ENCODE assay signal across 23 cellular contexts in the genomic region with DNA sequence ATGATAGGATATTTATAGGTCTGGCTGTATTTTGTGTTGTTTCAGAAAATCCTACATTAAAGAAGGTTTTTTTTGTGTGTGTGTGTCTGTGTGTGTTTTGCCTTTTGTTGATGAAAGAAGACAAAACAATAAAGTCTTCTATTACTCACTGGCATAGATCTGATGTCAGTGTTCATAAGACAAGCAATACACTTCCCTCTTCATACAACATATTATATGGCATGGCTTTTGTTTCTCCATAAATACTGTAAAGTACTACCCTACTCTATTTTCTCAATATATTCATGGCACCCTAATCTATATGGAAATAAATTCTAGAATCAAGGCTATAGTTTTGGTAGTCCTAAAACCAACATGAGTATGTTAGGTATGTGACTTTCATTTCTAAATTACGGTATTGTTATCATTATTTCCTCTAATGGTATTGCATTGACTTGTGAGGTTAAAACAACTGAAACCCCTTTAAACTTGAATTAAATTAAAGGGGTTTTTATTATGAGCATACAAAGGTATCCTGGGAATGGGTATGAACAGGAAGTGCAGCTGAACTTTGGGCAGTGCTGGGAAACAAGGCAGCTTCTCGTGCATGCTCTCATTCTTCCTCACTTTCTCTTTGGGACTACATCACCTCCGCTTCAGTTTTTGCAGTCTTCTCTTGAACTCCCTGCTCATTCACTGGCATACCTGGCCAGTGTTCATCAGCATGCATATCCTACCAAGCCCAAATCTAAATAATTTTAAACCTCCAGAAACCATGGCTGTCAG.
DNase-seq lines count a peak whose midpoint lies in the region; ATAC-seq and TF ChIP-seq lines count a peak whose summit lies in the region.
"Had no signal": no experiment of that assay in that cellular context is flagged by ENCODE, and none has a peak within 500 bp of the region (broad histone marks: within the 10 kb centered on the region; RNA-seq: fewer than 3 reads in every experiment).

No MANE protein-coding gene starts in this region.

- H3K4me3 Mint-ChIP-seq in Calu3 (ENCODE audit: low read depth, unreplicated experiment): peak overlapping the region; percentile 7
- no peak overlapping the region for H3K4me3 Mint-ChIP-seq in activated naive CD4-positive, alpha-beta T cell treated with anti-CD3 and anti-CD28 coated beads, Interleukin-2, amount 10 ng/mL, durations not matched to agents 7 days and 5 days
- H3K4me3 Mint-ChIP-seq: activated CD8-positive, alpha-beta T cell treated with anti-CD3 and anti-CD28 coated beads for 36 hours; activated naive CD8-positive, alpha-beta T cell treated with anti-CD3 and anti-CD28 coated beads, Interleukin-2, amount 50 U/mL, for 24 hours; activated T-helper 1 cell treated with anti-CD3 and anti-CD28 coated beads, Interleukin-12 subunit alpha, Interleukin-12 subunit beta, Interleukin-2, Interleukin-4 antibody, amounts not matched to agents 30 ng/mL and 10 ng/mL and 1 ng/mL, durations not matched to agents 14 hours and 24 hours and 36 hours; CD4-positive, CD25-positive, alpha-beta regulatory T cell; effector memory CD8-positive, alpha-beta T cell; HFFc6; T-helper 1 cell treated with Interleukin-12 subunit alpha and Interleukin-12 subunit beta and Interleukin-4 antibody, amounts not matched to agents 30 μg/mL and 1 μg/mL, for 36 hours had no signal

- CTCF ChIA-PET in Calu3 (lab: Charles Lee): no interaction called here
- CTCF ChIA-PET in activated naive CD4-positive, alpha-beta T cell treated with anti-CD3 and anti-CD28 coated beads, Interleukin-2, amount 10 ng/mL, durations not matched to agents 7 days and 5 days (lab: Charles Lee): no interaction called here

- H3K4me3 ChIP-seq in choroid plexus epithelial cell (ENCODE audit: low read depth, low read length) (no peak overlapping the region), left lung (no peak overlapping the region)
- H3K4me3 ChIP-seq: ovary had no signal

- no TSS peak for BruUV-seq in Calu3 (replicated peaks; lab: Mats Ljungman, UMichigan)

- H3K27ac ChIP-seq in left lung: peak overlapping the region; percentile 15 to 28
- H3K27ac ChIP-seq: ovary had no signal

- no peaks in the 10 kb centered on the region for H3K27me3 ChIP-seq in left lung
- H3K27me3 ChIP-seq: ovary had no signal

- H3K9me3 ChIP-seq in left lung: no peaks in the 10 kb centered on the region
- H3K9me3 ChIP-seq: ovary had no signal

- ATAC-seq in left lung: no peak
- no peak for ATAC-seq in HG03354 (IDR thresholded peaks at IDR 0.05; ENCODE audit: poor library complexity, severe bottlenecking, unreplicated experiment)
- ATAC-seq: activated CD8-positive, alpha-beta T cell treated with anti-CD3 and anti-CD28 coated beads for 36 hours; activated naive CD8-positive, alpha-beta T cell treated with anti-CD3 and anti-CD28 coated beads, Interleukin-2, amount 50 U/mL, for 24 hours; effector memory CD8-positive, alpha-beta T cell had no signal

- H3K4me1 ChIP-seq in left lung: peaks cover 4 to 15% of the 10 kb centered on the region in 2 donors

- H3K36me3 ChIP-seq in left lung: no peaks in the 10 kb centered on the region
- H3K36me3 ChIP-seq: ovary had no signal

- no peaks in the 10 kb centered on the region for H3K27me3 Mint-ChIP-seq in Calu3 (ENCODE audit: unreplicated experiment)
- peaks cover 4% of the 10 kb centered on the region for H3K27me3 Mint-ChIP-seq in activated naive CD4-positive, alpha-beta T cell treated with anti-CD3 and anti-CD28 coated beads, Interleukin-2, amount 10 ng/mL, durations not matched to agents 7 days and 5 days
- H3K27me3 Mint-ChIP-seq: activated CD8-positive, alpha-beta T cell treated with anti-CD3 and anti-CD28 coated beads for 36 hours; activated naive CD8-positive, alpha-beta T cell treated with anti-CD3 and anti-CD28 coated beads, Interleukin-2, amount 50 U/mL, for 24 hours; CD4-positive, CD25-positive, alpha-beta regulatory T cell; effector memory CD8-positive, alpha-beta T cell had no signal

- TF ChIP-seq CTCF in Calu3 (IDR thresholded peaks at IDR 0.05; ENCODE audit: unreplicated experiment): no peak
- no peak for TF ChIP-seq CTCF in choroid plexus epithelial cell (conservative IDR thresholded peaks at IDR 0.05; ENCODE audit: low read depth, low read length)
- TF ChIP-seq CTCF in left lung (IDR thresholded peaks at IDR 0.05): no peak

- intact Hi-C loops in Calu3 (cut with micrococcal nuclease; ENCODE audit: unreplicated experiment) (no loop called here), left lung (cut with DNase I) (no loop called here)

- peak overlapping the region; percentile 7 for H3K27ac Mint-ChIP-seq in Calu3 (ENCODE audit: unreplicated experiment)
- H3K27ac Mint-ChIP-seq in activated naive CD4-positive, alpha-beta T cell treated with anti-CD3 and anti-CD28 coated beads, Interleukin-2, amount 10 ng/mL, durations not matched to agents 7 days and 5 days: no peak overlapping the region
- H3K27ac Mint-ChIP-seq: activated CD8-positive, alpha-beta T cell treated with anti-CD3 and anti-CD28 coated beads for 36 hours; activated naive CD8-positive, alpha-beta T cell treated with anti-CD3 and anti-CD28 coated beads, Interleukin-2, amount 50 U/mL, for 24 hours; activated T-helper 1 cell treated with anti-CD3 and anti-CD28 coated beads, Interleukin-12 subunit alpha, Interleukin-12 subunit beta, Interleukin-2, Interleukin-4 antibody, amounts not matched to agents 30 ng/mL and 10 ng/mL and 1 ng/mL, durations not matched to agents 14 hours and 24 hours and 36 hours; CD4-positive, CD25-positive, alpha-beta regulatory T cell; effector memory CD8-positive, alpha-beta T cell; HFFc6; T-helper 1 cell treated with Interleukin-12 subunit alpha and Interleukin-12 subunit beta and Interleukin-4 antibody, amounts not matched to agents 30 μg/mL and 1 μg/mL, for 36 hours had no signal

- H3K36me3 Mint-ChIP-seq in Calu3 (ENCODE audit: insufficient read depth, unreplicated experiment): no peaks in the 10 kb centered on the region
- H3K36me3 Mint-ChIP-seq in activated naive CD4-positive, alpha-beta T cell treated with anti-CD3 and anti-CD28 coated beads, Interleukin-2, amount 10 ng/mL, durations not matched to agents 7 days and 5 days: no peaks in the 10 kb centered on the region
- H3K36me3 Mint-ChIP-seq: CD4-positive, CD25-positive, alpha-beta regulatory T cell had no signal

- no peaks in the 10 kb centered on the region for H3K9me3 Mint-ChIP-seq in Calu3 (ENCODE audit: low read depth, unreplicated experiment)
- H3K9me3 Mint-ChIP-seq in activated naive CD4-positive, alpha-beta T cell treated with anti-CD3 and anti-CD28 coated beads, Interleukin-2, amount 10 ng/mL, durations not matched to agents 7 days and 5 days: no peaks in the 10 kb centered on the region
- H3K9me3 Mint-ChIP-seq: activated CD8-positive, alpha-beta T cell treated with anti-CD3 and anti-CD28 coated beads for 36 hours; activated naive CD8-positive, alpha-beta T cell treated with anti-CD3 and anti-CD28 coated beads, Interleukin-2, amount 50 U/mL, for 24 hours; activated T-helper 1 cell treated with anti-CD3 and anti-CD28 coated beads, Interleukin-12 subunit alpha, Interleukin-12 subunit beta, Interleukin-2, Interleukin-4 antibody, amounts not matched to agents 30 ng/mL and 10 ng/mL and 1 ng/mL, durations not matched to agents 14 hours and 24 hours and 36 hours; CD4-positive, CD25-positive, alpha-beta regulatory T cell; effector memory CD8-positive, alpha-beta T cell; HFFc6; T-helper 1 cell treated with Interleukin-12 subunit alpha and Interleukin-12 subunit beta and Interleukin-4 antibody, amounts not matched to agents 30 μg/mL and 1 μg/mL, for 36 hours had no signal

- H3K4me1 Mint-ChIP-seq in Calu3 (ENCODE audit: low read depth, unreplicated experiment): peaks cover 47% of the 10 kb centered on the region
- no peaks in the 10 kb centered on the region for H3K4me1 Mint-ChIP-seq in activated naive CD4-positive, alpha-beta T cell treated with anti-CD3 and anti-CD28 coated beads, Interleukin-2, amount 10 ng/mL, durations not matched to agents 7 days and 5 days
- H3K4me1 Mint-ChIP-seq: activated naive CD8-positive, alpha-beta T cell treated with anti-CD3 and anti-CD28 coated beads, Interleukin-2, amount 50 U/mL, for 24 hours; CD4-positive, CD25-positive, alpha-beta regulatory T cell had no signal

- DNase-seq in Calu3 (no peak), choroid plexus epithelial cell (ENCODE audit: low read depth) (peak; percentile 27), left lung (no peak), pons (ENCODE audit: low spot score) (peak; percentile 67), NCI-H1105 (lab: John Stamatoyannopoulos, UW) (no peak), activated gamma-delta T cell (lab: John Stamatoyannopoulos, UW) (no peak)
- DNase-seq in activated naive CD4-positive, alpha-beta T cell treated with anti-CD3 and anti-CD28 coated beads, Interleukin-2, amount 10 ng/mL, durations not matched to agents 7 days and 5 days: no peak
- DNase-seq: activated CD8-positive, alpha-beta T cell treated with anti-CD3 and anti-CD28 coated beads for 36 hours; activated naive CD8-positive, alpha-beta T cell treated with anti-CD3 and anti-CD28 coated beads, Interleukin-2, amount 50 U/mL, for 24 hours; CD4-positive, CD25-positive, alpha-beta regulatory T cell; DMS53; effector memory CD8-positive, alpha-beta T cell; HFFc6; hypothalamus; kidney; NCI-H1048; NCI-H2107; NCI-H526 treated with DMSO at 0.1 percent for 48 hours; ovary; SIG-M5 had no signal

Comparison
In these comparisons a context has a peak if more than half of its experiments do, and no peak if none do; other contexts are left out.
1. DNase-seq: peak in choroid plexus epithelial cell (single experiment) and pons (single experiment); none in Calu3 (single experiment), left lung (0 of 2), NCI-H1105 (single experiment), activated naive CD4-positive, alpha-beta T cell treated with anti-CD3 and anti-CD28 coated beads, Interleukin-2, amount 10 ng/mL, durations not matched to agents 7 days and 5 days (single experiment) and activated gamma-delta T cell (single experiment).